In genomic region chr2:209230560-209230959, GRCh38 we compare ENCODE assay signal across 8 cellular contexts.
"Had no signal": no experiment of that assay in that cellular context is flagged by ENCODE, and none has a peak within 500 bp of the region (broad histone marks: within the 10 kb centered on the region; RNA-seq: fewer than 3 reads in every experiment).

No MANE protein-coding gene starts in this region.

- FAIRE-seq: G401.6, GM12878, GM12891, GM12892, GM18507, GM19239 had no signal

- ATAC-seq: GM12878 had no signal

- DNase-seq: GDM1, GF-D8 had no signal

- H3K4me3 ChIP-seq: GM12878 had no signal
